ENCODE assay signal across 10 cellular contexts in the genomic region with DNA sequence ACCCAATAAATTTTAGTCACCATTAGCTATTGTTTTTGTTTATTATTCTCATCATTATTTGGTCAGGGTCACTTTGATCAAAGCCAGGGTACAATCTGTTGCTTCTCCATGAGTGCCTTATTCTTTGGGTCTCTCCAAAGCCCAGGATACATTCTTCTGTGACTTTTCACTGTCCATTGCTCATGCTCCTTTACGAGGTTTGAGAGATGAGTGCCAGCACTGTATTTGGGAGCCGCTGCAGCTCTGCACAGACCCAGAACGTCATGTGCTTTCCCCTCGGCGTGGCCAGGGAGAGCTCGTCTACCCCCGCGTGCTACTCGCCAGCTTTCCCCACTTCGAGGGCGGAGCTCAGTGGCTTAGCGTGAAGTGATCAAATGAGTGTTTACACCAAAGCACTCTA.
DNase-seq lines count a peak whose midpoint lies in the region; ATAC-seq and TF ChIP-seq lines count a peak whose summit lies in the region.
"Had no signal": no experiment of that assay in that cellular context is flagged by ENCODE, and none has a peak within 500 bp of the region (broad histone marks: within the 10 kb centered on the region; RNA-seq: fewer than 3 reads in every experiment).

No MANE protein-coding gene starts in this region.

- ATAC-seq in heart right ventricle = peak; percentile 84 to 94 (median 90)

- H3K4me1 ChIP-seq in SJSA1 (replicated peaks) = peaks cover 38% of the 10 kb centered on the region
- peaks cover 0 to 40% (median 31%) of the 10 kb centered on the region in 9 donors for H3K4me1 ChIP-seq in heart right ventricle
- H3K4me1 ChIP-seq in prostate gland (replicated peaks) = no peaks in the 10 kb centered on the region

- H3K9me3 ChIP-seq in SJSA1 (replicated peaks) = no peaks in the 10 kb centered on the region
- H3K9me3 ChIP-seq in heart right ventricle = peaks cover 0 to 12% (median 0%) of the 10 kb centered on the region in 11 donors
- H3K9me3 ChIP-seq in prostate gland = no peaks in the 10 kb centered on the region

- no peaks in the 10 kb centered on the region for H3K36me3 ChIP-seq in SJSA1
- H3K36me3 ChIP-seq in heart right ventricle = no peaks in the 10 kb centered on the region
- no peaks in the 10 kb centered on the region for H3K36me3 ChIP-seq in prostate gland

- DNase-seq in AG09309 (ENCODE audit: low read depth) = peak; percentile 80
- no peak for DNase-seq in SJSA1 (ENCODE audit: low read depth in 1 of 2, low spot score in 2 of 2)
- DNase-seq in heart right ventricle = peak; percentile 81
- DNase-seq in prostate gland (ENCODE audit: low spot score) = peak; percentile 15
- no peak for DNase-seq in 8988T
- no peak for DNase-seq in NCI-H128 (lab: John Stamatoyannopoulos, UW; ENCODE audit: unreplicated experiment)
- DNase-seq in NCI-H187 treated with DMSO at 0.1 percent for 48 hours (lab: John Stamatoyannopoulos, UW) = no peak
- no peak for DNase-seq in RPMI8226
- DNase-seq: activated naive CD4-positive, alpha-beta T cell treated with anti-CD3 and anti-CD28 coated beads for 36 hours; C1 segment of cervical spinal cord had no signal

- no peak overlapping the region for H3K4me3 ChIP-seq in AG09309 (ENCODE audit: control insufficient read depth, low read depth, low read length)
- no peak overlapping the region for H3K4me3 ChIP-seq in SJSA1
- no peak overlapping the region for H3K4me3 ChIP-seq in heart right ventricle
- H3K4me3 ChIP-seq in prostate gland = no peak overlapping the region

- TF ChIP-seq CTCF in AG09309 (IDR thresholded peaks at IDR 0.05; ENCODE audit: control insufficient read depth, insufficient read depth, low read depth, low read length, missing control alignments) = no peak
- no peak for TF ChIP-seq CTCF in heart right ventricle (IDR thresholded peaks at IDR 0.05)
- TF ChIP-seq CTCF in prostate gland (IDR thresholded peaks at IDR 0.05) = no peak

- 31 to 44% methylated on average over 12 of the region's 12 CpGs for WGBS in heart right ventricle, 2 donors
- 51% methylated on average over 12 of the region's 12 CpGs for WGBS in prostate gland

- H3K27ac ChIP-seq in SJSA1 (peak overlapping the region; percentile 86), heart right ventricle (peak overlapping the region; percentile 71 to 92 (median 82)), prostate gland (peak overlapping the region in 1 of 2 donors; percentile 40)

- TF ChIP-seq POLR2A in prostate gland (IDR thresholded peaks at IDR 0.05) = no peak

- intact Hi-C loops in heart right ventricle (cut with DNase I) (loop anchor here in 3 of 10 donors (1.0 to 2.0 kb wide), 2 partner anchors 25 to 55 kb away; no protein-coding TSS in a partner anchor), prostate gland (cut with DNase I) (loop anchor here (10.0 kb wide), 1 partner anchor 95 kb away; no protein-coding TSS in a partner anchor)

- H3K27me3 ChIP-seq in SJSA1 (replicated peaks) (no peaks in the 10 kb centered on the region), heart right ventricle (no peaks in the 10 kb centered on the region), prostate gland (replicated peaks; ENCODE audit: insufficient read depth) (no peaks in the 10 kb centered on the region)

Comparison
In these comparisons a context has a peak if more than half of its experiments do, and no peak if none do; other contexts are left out.
1. DNase-seq: peak in AG09309 (single experiment), heart right ventricle (2 of 2) and prostate gland (single experiment); none in SJSA1 (0 of 2), 8988T (single experiment), NCI-H128 (single experiment), NCI-H187 treated with DMSO at 0.1 percent for 48 hours (single experiment) and RPMI8226 (single experiment).